ENCODE assay signal across 8 cellular contexts in the genomic region with DNA sequence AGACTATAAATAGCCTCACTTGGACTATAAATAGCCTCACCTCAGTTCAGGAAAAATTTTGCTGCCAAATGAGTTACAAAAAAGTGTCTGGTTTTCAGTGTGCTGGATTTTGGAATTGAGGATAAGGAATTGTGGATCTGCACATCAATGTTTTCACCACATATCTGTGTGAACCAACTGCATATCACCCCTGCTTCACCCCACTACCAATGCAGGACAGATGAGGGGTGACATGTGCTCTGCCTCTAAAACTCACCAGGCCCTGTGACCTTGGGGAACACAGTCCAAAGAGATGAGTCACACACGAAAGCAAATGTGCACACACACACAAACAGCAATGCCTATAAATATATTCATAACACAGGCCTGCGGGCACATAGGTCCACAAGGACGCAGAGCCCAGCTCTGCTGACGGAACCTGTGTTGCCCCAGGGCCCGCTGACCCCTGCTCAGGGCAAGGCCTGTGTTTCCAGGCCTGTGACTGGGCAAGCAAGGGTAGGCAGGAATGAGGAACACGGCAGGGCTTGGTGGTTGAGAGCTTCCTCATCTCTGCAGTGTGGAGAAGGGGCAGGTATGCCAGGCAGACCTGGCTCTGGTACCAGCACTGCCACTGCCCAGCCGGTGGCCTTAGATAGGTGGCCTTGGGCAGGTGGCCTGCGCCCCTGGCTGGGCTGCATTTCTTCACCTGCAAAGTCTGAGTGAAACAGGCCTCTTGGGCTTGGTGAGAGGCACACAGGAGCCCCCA.
DNase-seq lines count a peak whose midpoint lies in the region; ATAC-seq, FAIRE-seq and TF ChIP-seq lines count a peak whose summit lies in the region.

No MANE protein-coding gene starts in this region.

- H3K79me2 ChIP-seq in GM23248 (ENCODE audit: insufficient read depth), result no peaks in the 10 kb centered on the region
- no peaks in the 10 kb centered on the region for H3K79me2 ChIP-seq in fibroblast of lung (ENCODE audit: control insufficient read depth, insufficient read depth, low read length)

- no peak overlapping the region for H3K9ac ChIP-seq in GM23248
- H3K9ac ChIP-seq in fibroblast of lung (ENCODE audit: insufficient read depth, low read length), result peak overlapping the region; percentile 20
- H3K9ac ChIP-seq in skeletal muscle tissue (ENCODE audit: low read depth in 1 of 3, low read length in 3 of 3), result peak overlapping the region; percentile 74 to 90 (median 85)

- H3K27ac ChIP-seq in GM23248 (no peak overlapping the region), fibroblast of lung (ENCODE audit: insufficient read depth, low read length) (peak overlapping the region; percentile 31), skeletal muscle tissue (ENCODE audit: low read depth, low read length) (peak overlapping the region; percentile 98)

- no peaks in the 10 kb centered on the region; the same call in 1 of the 2 replicates for H4K20me1 ChIP-seq in GM23248 (ENCODE audit: insufficient read depth)
- H4K20me1 ChIP-seq in fibroblast of lung (ENCODE audit: control insufficient read depth, extremely low read depth, insufficient read depth, low read length), result no peaks in the 10 kb centered on the region

- no peak for ATAC-seq in GM21526 (IDR thresholded peaks at IDR 0.05; ENCODE audit: low FRiP score, unreplicated experiment)
- no peak for ATAC-seq in GM18520 (IDR thresholded peaks at IDR 0.05; ENCODE audit: unreplicated experiment)

- H3K9me2 ChIP-seq in GM23248 (ENCODE audit: insufficient read depth), result no peaks in the 10 kb centered on the region

- H3F3A ChIP-seq in GM23248 (ENCODE audit: insufficient read depth), result peaks cover 6% of the 10 kb centered on the region; the same call in 1 of the 2 replicates

- in situ Hi-C loops in GM23248 (cut with MboI), result no loop called here

- DNase-seq in GM23248 (peak; percentile 85), RPMI7951 (ENCODE audit: low read depth) (peak; percentile 91), fibroblast of lung (ENCODE audit: low read depth in 2 of 2) (peak; percentile 64 to 76), frontal cortex (ENCODE audit: low spot score in 2 of 2) (no peak), NCI-H1930 (lab: John Stamatoyannopoulos, UW) (no peak)

- 57 to 63% methylated on average over 8 of the region's 8 CpGs for WGBS in GM23248 (ENCODE audit: low coverage in 1 of 2, low lambda C conversion rate in 2 of 2, missing lambda C conversion rate in 2 of 2), 2 experiments

- no peak for FAIRE-seq in frontal cortex (lab: Jason Lieb, UNC)

- H3K27me3 ChIP-seq in GM23248 (replicated peaks; ENCODE audit: insufficient read depth) (no peaks in the 10 kb centered on the region), fibroblast of lung (ENCODE audit: control insufficient read depth, insufficient read depth, low read length) (no peaks in the 10 kb centered on the region), skeletal muscle tissue (ENCODE audit: control insufficient read depth in 3 of 3, insufficient read depth in 3 of 3, low read length in 3 of 3) (no peaks in the 10 kb centered on the region)

- H3K9me3 ChIP-seq in GM23248 (ENCODE audit: low read depth) (no peaks in the 10 kb centered on the region), fibroblast of lung (ENCODE audit: control insufficient read depth, insufficient read depth, low read depth, low read length) (no peaks in the 10 kb centered on the region), skeletal muscle tissue (ENCODE audit: control insufficient read depth in 3 of 3, low read length in 3 of 3) (no peaks in the 10 kb centered on the region)

- H2AFZ ChIP-seq in GM23248 (no peak overlapping the region), fibroblast of lung (ENCODE audit: low read length) (no peak overlapping the region)

- H3K36me3 ChIP-seq in GM23248 (ENCODE audit: low read depth), result no peaks in the 10 kb centered on the region
- H3K36me3 ChIP-seq in fibroblast of lung (ENCODE audit: control insufficient read depth, insufficient read depth, low read length), result peaks cover 4% of the 10 kb centered on the region
- H3K36me3 ChIP-seq in skeletal muscle tissue (ENCODE audit: control insufficient read depth in 3 of 3, insufficient read depth in 3 of 3, low read length in 3 of 3), result no peaks in the 10 kb centered on the region

- TF ChIP-seq CTCF in fibroblast of lung (conservative IDR thresholded peaks at IDR 0.05 in 1 of 2, IDR thresholded peaks at IDR 0.05 in 1 of 2; ENCODE audit: low read depth in 1 of 2, low read length in 2 of 2), result no peak

- H3K4me1 ChIP-seq in GM23248 (ENCODE audit: insufficient read depth) (peaks cover 16% of the 10 kb centered on the region), fibroblast of lung (ENCODE audit: control insufficient read depth, extremely low read depth, insufficient read depth, low read length) (peaks cover 59% of the 10 kb centered on the region), skeletal muscle tissue (ENCODE audit: control insufficient read depth in 3 of 3, insufficient read depth in 3 of 3, low read length in 3 of 3) (peaks cover 79 to 99% (median 93%) of the 10 kb centered on the region in 3 donors)

- H3K4me3 ChIP-seq in GM23248 (no peak overlapping the region), fibroblast of lung (replicated peaks in 1 of 4; ENCODE audit: control extremely low read depth in 1 of 4, insufficient read depth in 1 of 4, low read depth in 3 of 4, low read length in 4 of 4) (no peak overlapping the region), skeletal muscle tissue (ENCODE audit: low read length in 3 of 3) (peak overlapping the region in 2 of 3 donors; percentile 27 to 61)

- H3K4me2 ChIP-seq in GM23248 (ENCODE audit: unreplicated experiment), result peak overlapping the region; percentile 27
- H3K4me2 ChIP-seq in fibroblast of lung (ENCODE audit: extremely low read depth, insufficient read depth, low read length), result peak overlapping the region; percentile 46

Comparison
In these comparisons a context has a peak if more than half of its experiments do, and no peak if none do; other contexts are left out.
1. DNase-seq: peak in GM23248 (single experiment), RPMI7951 (single experiment) and fibroblast of lung (2 of 2); none in frontal cortex (0 of 2) and NCI-H1930 (0 of 2).
2. H3K4me3 ChIP-seq: peak in skeletal muscle tissue (2 of 3); none in GM23248 (single experiment) and fibroblast of lung (0 of 4).